In genomic region chr11:12731841-12732336, GRCh38 we compare ENCODE assay signal across 22 cellular contexts. TPM values are rescaled to one million over a fixed set of nuclear protein-coding genes. Genes with fewer than 3 reads are reported as not detected.
DNase-seq lines count a peak whose midpoint lies in the region; ATAC-seq, FAIRE-seq and TF ChIP-seq lines count a peak whose summit lies in the region.
"Had no signal": no experiment of that assay in that cellular context is flagged by ENCODE, and none has a peak within 500 bp of the region (broad histone marks: within the 10 kb centered on the region; RNA-seq: fewer than 3 reads in every experiment).

No MANE protein-coding gene starts in this region.

- DNase-seq in A549 (ENCODE audit: low read depth in 1 of 2, low spot score in 1 of 2) = no peak
- peak; percentile 65 for DNase-seq in HCEC 1CT
- peak; percentile 64 for DNase-seq in mesendoderm
- no peak for DNase-seq in frontal cortex (ENCODE audit: low spot score in 2 of 2)
- no peak for DNase-seq in G401 (ENCODE audit: low spot score)
- DNase-seq in NCI-H510A treated with DMSO at 0.1 percent for 48 hours (lab: John Stamatoyannopoulos, UW) = no peak
- DNase-seq: ACHN; activated CD8-positive, alpha-beta T cell treated with anti-CD3 and anti-CD28 coated beads, Interleukin-2, amount 10 ng/mL, durations not matched to agents 7 days and 5 days; activated naive CD8-positive, alpha-beta T cell treated with anti-CD3 and anti-CD28 coated beads, Interleukin-2, amount 10 ng/mL, durations not matched to agents 7 days and 5 days; CD4-positive, alpha-beta T cell; DMS79; NCI-H1417 treated with DMSO at 0.1 percent for 48 hours; T-cell; WERI-Rb-1 had no signal

- no peak for FAIRE-seq in A549 (lab: Jason Lieb, UNC)
- no peak for FAIRE-seq in frontal cortex (lab: Jason Lieb, UNC)
- FAIRE-seq: keratinocyte had no signal

- TF ChIP-seq EP300 in A549 (IDR thresholded peaks at IDR 0.05) = no peak

- H3K79me2 ChIP-seq in mesendoderm (ENCODE audit: control insufficient read depth, insufficient read depth, low read length) = peaks cover 78% of the 10 kb centered on the region

- peak overlapping the region in 1 of 2 experiments; percentile 74; a peak in 4 of 6 replicates for H3K27ac ChIP-seq in A549
- H3K27ac ChIP-seq in mesendoderm (ENCODE audit: low read depth, low read length) = no peak overlapping the region
- H3K27ac ChIP-seq: breast epithelium, epithelial cell of prostate, KMS-11, neural progenitor cell, right atrium auricular region, WERI-Rb-1 had no signal

- H3K4me2 ChIP-seq in A549 (peak overlapping the region; percentile 17; the same call in 2 of the 3 replicates), mesendoderm (ENCODE audit: low read length) (no peak overlapping the region)
- H3K4me2 ChIP-seq: KMS-11, neural progenitor cell had no signal

- no peak overlapping the region for H3K4ac ChIP-seq in mesendoderm (ENCODE audit: low read depth, low read length)

- H4K5ac ChIP-seq in mesendoderm (ENCODE audit: low read length) = no peak overlapping the region

- H4K8ac ChIP-seq in mesendoderm (ENCODE audit: low read depth, low read length) = no peak overlapping the region

- no peaks in the 10 kb centered on the region for H3K27me3 ChIP-seq in mesendoderm (ENCODE audit: insufficient read depth, low read length, poor library complexity)
- H3K27me3 ChIP-seq: breast epithelium, neural progenitor cell, right atrium auricular region had no signal

- CTCF ChIA-PET in A549 (lab: Yijun Ruan, JAX) = interaction anchor here (0.8 to 1.6 kb wide), 5 partner anchors 11 to 401 kb away, joined by 3 read pairs; no protein-coding TSS in a partner anchor

- POLR2A ChIA-PET in A549 (lab: Yijun Ruan, JAX) = interaction anchor here (0.9 kb wide), 1 partner anchor 355 kb away, joined by 3 read pairs; the partner anchor contains the start of gene PARVA

- H3K23ac ChIP-seq in mesendoderm (ENCODE audit: low read length) = no peak overlapping the region

- H3K56ac ChIP-seq in mesendoderm (ENCODE audit: low read length) = no peak overlapping the region

- H2BK15ac ChIP-seq in mesendoderm (replicated peaks; ENCODE audit: low read depth) = no peak overlapping the region

- H3K4me1 ChIP-seq in A549 (peaks cover 86% of the 10 kb centered on the region), mesendoderm (ENCODE audit: control insufficient read depth, low read depth, low read length) (peaks cover 11% of the 10 kb centered on the region)

- no peaks in the 10 kb centered on the region for H3K36me3 ChIP-seq in mesendoderm (ENCODE audit: control insufficient read depth, insufficient read depth, low read length)
- H3K36me3 ChIP-seq: breast epithelium, neural progenitor cell, right atrium auricular region, WERI-Rb-1 had no signal

- in situ Hi-C loops in G401 (cut with HindIII; ENCODE audit: low sequenced_read_pairs) = no loop called here

- TF ChIP-seq RAD21 in A549 (conservative IDR thresholded peaks at IDR 0.05 in 1 of 2, IDR thresholded peaks at IDR 0.05 in 1 of 2) = no peak

- no peak overlapping the region for H3K4me3 ChIP-seq in A549
- H3K4me3 ChIP-seq in mesendoderm (ENCODE audit: low read length) = no peak overlapping the region
- H3K4me3 ChIP-seq: breast epithelium, neural progenitor cell, right atrium auricular region had no signal

- H3K9me3 ChIP-seq in A549 = no peaks in the 10 kb centered on the region
- H3K9me3 ChIP-seq: breast epithelium, right atrium auricular region had no signal

- H2BK120ac ChIP-seq in mesendoderm (ENCODE audit: low read depth, low read length) = no peak overlapping the region

- ATAC-seq in A549 (peak in 1 of 2 experiments; percentile 17; a peak in 1 of 6 replicates), SK-N-SH treated with all-trans-retinoic acid at 6 μM for 48 hours (peak; percentile 87), GM19328 (IDR thresholded peaks at IDR 0.05; ENCODE audit: unreplicated experiment) (no peak)
- ATAC-seq: activated CD8-positive, alpha-beta T cell treated with anti-CD3 and anti-CD28 coated beads, Interleukin-2, amount 10 ng/mL, durations not matched to agents 7 days and 5 days; T-cell had no signal

- H3K18ac ChIP-seq in mesendoderm (ENCODE audit: low read length) = peak overlapping the region; percentile 77

- WGBS in A549 (ENCODE audit: missing lambda C conversion rate) = 87% methylated on average over 3 of the region's 3 CpGs
- WGBS in mesendoderm (ENCODE audit: extremely low coverage, insufficient coverage, low lambda C conversion rate) = no CpG with 5 or more reads among the region's 3 CpGs

- no peak overlapping the region for H2BK5ac ChIP-seq in mesendoderm (ENCODE audit: low read length)

- no peak overlapping the region for H2AK5ac ChIP-seq in mesendoderm (ENCODE audit: low read length)

- H3K79me1 ChIP-seq in mesendoderm (ENCODE audit: low read length) = peaks cover 24% of the 10 kb centered on the region

- no peak for TF ChIP-seq CTCF in A549 (IDR thresholded peaks at IDR 0.05)

- no peak for TF ChIP-seq POLR2A in A549 (IDR thresholded peaks at IDR 0.05; ENCODE audit: low read length)

- no peak overlapping the region for H3K9ac ChIP-seq in mesendoderm (ENCODE audit: low read length)
- H3K9ac ChIP-seq: KMS-11, neural progenitor cell had no signal

TF ChIP-seq in A549, 52 proteins besides CTCF, POLR2A, EP300 and RAD21:
- TF ChIP-seq HDAC2 (IDR thresholded peaks at IDR 0.05) (no peak), POLR2AphosphoS2 (conservative IDR thresholded peaks at IDR 0.05; ENCODE audit: low read length) (no peak), HOXB5 (CRISPR knock-in tag; IDR thresholded peaks at IDR 0.05) (no peak), MAFK (IDR thresholded peaks at IDR 0.05; ENCODE audit: partially characterized antibody) (no peak)

TF ChIP-seq in SK-N-SH treated with all-trans-retinoic acid at 6 μM for 48 hours, 23 proteins besides CTCF, POLR2A, EP300 and RAD21 (continues in another document):
- TF ChIP-seq CSRNP3 (CRISPR knock-in tag; IDR thresholded peaks at IDR 0.05) (peak; percentile 66; the same call in 1 of the 2 replicates), ZC3H10 (CRISPR knock-in tag; IDR thresholded peaks at IDR 0.05) (peak; percentile 95), RARB (CRISPR knock-in tag; IDR thresholded peaks at IDR 0.05) (peak; percentile 85), OSR1 (CRISPR knock-in tag; IDR thresholded peaks at IDR 0.05) (no peak), ARNTL (CRISPR knock-in tag; IDR thresholded peaks at IDR 0.05; ENCODE audit: borderline replicate concordance, low read depth) (no peak), ZNF8 (CRISPR knock-in tag; IDR thresholded peaks at IDR 0.05) (no peak), ZNF565 (CRISPR knock-in tag; conservative IDR thresholded peaks at IDR 0.05; ENCODE audit: low read depth) (no peak), PATZ1 (CRISPR knock-in tag; IDR thresholded peaks at IDR 0.05; ENCODE audit: borderline replicate concordance) (peak; percentile 84), TOX (CRISPR knock-in tag; IDR thresholded peaks at IDR 0.05; ENCODE audit: borderline replicate concordance) (peak; percentile 94), TCF4 (CRISPR knock-in tag; IDR thresholded peaks at IDR 0.05; ENCODE audit: borderline replicate concordance) (no peak; the same call in 1 of the 2 replicates), ZFP3 (CRISPR knock-in tag; IDR thresholded peaks at IDR 0.05) (0 out of 2 replicates have a peak, but pooled peaks have one; percentile 54), ZFP30 (CRISPR knock-in tag; IDR thresholded peaks at IDR 0.05) (no peak), CSDC2 (CRISPR knock-in tag; IDR thresholded peaks at IDR 0.05) (no peak)

RNA-seq across cellular contexts. Expression of gene TEAD1, which starts 57.7 kb away (rescaled TPM):
- 110 and 112 TPM in 2 replicates for polyA plus RNA-seq in A549 (2011; rRNA removed)
- 29.0 and 41.5 TPM in 2 replicates for polyA plus RNA-seq in A549 (2012; cell fraction: cytosol; rRNA removed)
- 45.0 and 63.7 TPM in 2 replicates for polyA plus RNA-seq in A549 (2012; cell fraction: nucleus; rRNA removed)
- polyA plus RNA-seq in A549 (2017; fragmentation: RNase III; extraction: RNeasy Plus Mini Kit Qiagen cat#74134 plus additional on column Dnase treatment) = 110 to 116 TPM (median 111 TPM) in 3 replicates
- polyA minus RNA-seq in A549 (2011; rRNA and poly(A)+ RNA removed) = 144 and 157 TPM in 2 replicates
- 57.5 TPM for polyA plus RNA-seq in mesendoderm (2013, experiment 1 of 2)
- 58.2 TPM for polyA plus RNA-seq in mesendoderm (2013, experiment 2 of 2)
- total RNA-seq in frontal cortex = 12.2 TPM
- total RNA-seq in G401 (2014; rRNA removed; shearing (Covaris generic)) = 11.6 and 33.4 TPM in 2 replicates
- total RNA-seq: activated naive CD8-positive, alpha-beta T cell treated with anti-CD3 and anti-CD28 coated beads, Interleukin-2, amount 10 ng/mL, durations not matched to agents 7 days and 5 days had no signal

Comparison
In these comparisons a context has a peak if more than half of its experiments do, and no peak if none do; other contexts are left out.
1. DNase-seq: peak in HCEC 1CT (single experiment) and mesendoderm (single experiment); none in A549 (0 of 2), frontal cortex (0 of 2), G401 (single experiment) and NCI-H510A treated with DMSO at 0.1 percent for 48 hours (single experiment).
2. Of the 1 proteins assayed by ChIP-seq in both A549 and SK-N-SH treated with all-trans-retinoic acid at 6 μM for 48 hours: peak only in A549: none; only in SK-N-SH treated with all-trans-retinoic acid at 6 μM for 48 hours: RARB; in both: none; in neither: 0.